Comparison of ENCODE assay signal across 8 cellular contexts in genomic region chr19:18588611-18589379, GRCh38. TPM values are rescaled to one million over a fixed set of nuclear protein-coding genes. Genes with fewer than 3 reads are reported as not detected.
DNase-seq lines count a peak whose midpoint lies in the region; ATAC-seq and TF ChIP-seq lines count a peak whose summit lies in the region.

TSS of gene REX1BD (plus strand) at chr19:18588798. CDS start at chr19:18588802, 4 bp downstream.

- H2AFZ ChIP-seq in KMS-11 (ENCODE audit: low read depth) = peak within 1 kb of the TSS; percentile 79

- TF ChIP-seq CTCF in DOHH2 (IDR thresholded peaks at IDR 0.05; ENCODE audit: low read depth, low read length, poor library complexity, severe bottlenecking) = peak; percentile 89
- peak; percentile 82 for TF ChIP-seq CTCF in KMS-11 (conservative IDR thresholded peaks at IDR 0.05; ENCODE audit: low read depth, low read length)
- TF ChIP-seq CTCF in fibroblast of the aortic adventitia (IDR thresholded peaks at IDR 0.05; ENCODE audit: insufficient read depth, low read length) = peak; percentile 73
- TF ChIP-seq CTCF in nephron progenitor cell (IDR thresholded peaks at IDR 0.05) = peak; percentile 91

- no peaks in the 10 kb centered on the region for H3K9me3 Mint-ChIP-seq in activated T-helper 2 cell treated with anti-CD3 and anti-CD28 coated beads, Interferon-gamma antibody, Interleukin-2, Interleukin-4, amounts not matched to agents 10 μg/mL and 5 μg/mL and 100 μg/mL, durations not matched to agents 14 hours and 24 hours and 36 hours
- peaks cover 9% of the 10 kb centered on the region for H3K9me3 Mint-ChIP-seq in nephron progenitor cell
- no peaks in the 10 kb centered on the region for H3K9me3 Mint-ChIP-seq in stimulated activated naive CD8-positive, alpha-beta T cell treated with anti-CD3 and anti-CD28 coated beads, Interleukin-15, amount 100 ng/mL, for 72 hours

- H4K20me1 ChIP-seq in DOHH2 (ENCODE audit: control insufficient read depth, insufficient read depth, low read depth, low read length) (no peaks in the 10 kb centered on the region), KMS-11 (ENCODE audit: insufficient read depth) (no peaks in the 10 kb centered on the region)

- DNase-seq in activated T-helper 2 cell treated with anti-CD3 and anti-CD28 coated beads, Interferon-gamma antibody, Interleukin-2, Interleukin-4, amounts not matched to agents 10 μg/mL and 5 μg/mL and 100 μg/mL, durations not matched to agents 14 hours and 24 hours and 36 hours (ENCODE audit: low spot score) = peak; percentile 86
- DNase-seq in fibroblast of the aortic adventitia (ENCODE audit: low read depth) (peak; percentile 78), nephron progenitor cell (peak; percentile 90)
- DNase-seq in stimulated activated naive CD8-positive, alpha-beta T cell treated with anti-CD3 and anti-CD28 coated beads, Interleukin-15, amount 100 ng/mL, for 72 hours = peak; percentile 89 to 91

- peaks cover 18% of the 10 kb centered on the region for H3K79me2 ChIP-seq in DOHH2 (ENCODE audit: control insufficient read depth, low read length)
- peaks cover 10% of the 10 kb centered on the region for H3K79me2 ChIP-seq in KMS-11 (ENCODE audit: insufficient read depth, low read depth)

- H3K4me3 ChIP-seq in DOHH2 (ENCODE audit: low read length) (peak within 1 kb of the TSS; percentile 91), KMS-11 (IDR thresholded peaks at IDR 0.05; ENCODE audit: insufficient read depth, low read depth, low read length) (no peak within 1 kb of the TSS), fibroblast of the aortic adventitia (ENCODE audit: low read depth, low read length) (peak within 1 kb of the TSS; percentile 72)

- peak within 1 kb of the TSS; percentile 84 for H3K4me3 Mint-ChIP-seq in activated T-helper 2 cell treated with anti-CD3 and anti-CD28 coated beads, Interferon-gamma antibody, Interleukin-2, Interleukin-4, amounts not matched to agents 10 μg/mL and 5 μg/mL and 100 μg/mL, durations not matched to agents 14 hours and 24 hours and 36 hours (ENCODE audit: low read depth)
- H3K4me3 Mint-ChIP-seq in nephron progenitor cell = peak within 1 kb of the TSS; percentile 85
- peak within 1 kb of the TSS; percentile 91 to 95 for H3K4me3 Mint-ChIP-seq in stimulated activated naive CD8-positive, alpha-beta T cell treated with anti-CD3 and anti-CD28 coated beads, Interleukin-15, amount 100 ng/mL, for 72 hours

- peak; percentile 72 for ATAC-seq in GM21737 (IDR thresholded peaks at IDR 0.05; ENCODE audit: unreplicated experiment)
- ATAC-seq in stimulated activated naive CD8-positive, alpha-beta T cell treated with anti-CD3 and anti-CD28 coated beads, Interleukin-15, amount 100 ng/mL, for 72 hours = peak; percentile 86

- H3K9me3 ChIP-seq in DOHH2 (ENCODE audit: control insufficient read depth, insufficient read depth, low read length) = no peaks in the 10 kb centered on the region

- H3K27ac ChIP-seq in DOHH2 (ENCODE audit: low read depth, low read length) = peak within 1 kb of the TSS; percentile 86
- peak within 1 kb of the TSS; percentile 94 for H3K27ac ChIP-seq in KMS-11

- H3K27me3 ChIP-seq in DOHH2 (ENCODE audit: control insufficient read depth, low read length) (no peaks in the 10 kb centered on the region), KMS-11 (ENCODE audit: insufficient read depth, low read depth) (no peaks in the 10 kb centered on the region)

- peaks cover 61% of the 10 kb centered on the region for H3K4me1 ChIP-seq in DOHH2 (ENCODE audit: control insufficient read depth, low read length)
- peaks cover 14% of the 10 kb centered on the region for H3K4me1 ChIP-seq in KMS-11 (ENCODE audit: low read depth, poor library complexity, severe bottlenecking)

- H3K4me2 ChIP-seq in DOHH2 (ENCODE audit: low read length) (peak within 1 kb of the TSS; percentile 99), KMS-11 (peak within 1 kb of the TSS; percentile 99)

- no peaks in the 10 kb centered on the region for H3K27me3 Mint-ChIP-seq in activated T-helper 2 cell treated with anti-CD3 and anti-CD28 coated beads, Interferon-gamma antibody, Interleukin-2, Interleukin-4, amounts not matched to agents 10 μg/mL and 5 μg/mL and 100 μg/mL, durations not matched to agents 14 hours and 24 hours and 36 hours (ENCODE audit: low read depth)
- H3K27me3 Mint-ChIP-seq in nephron progenitor cell (ENCODE audit: low read depth, poor library complexity) = peaks cover 18% of the 10 kb centered on the region
- no peaks in the 10 kb centered on the region for H3K27me3 Mint-ChIP-seq in stimulated activated naive CD8-positive, alpha-beta T cell treated with anti-CD3 and anti-CD28 coated beads, Interleukin-15, amount 100 ng/mL, for 72 hours

- H3K27ac Mint-ChIP-seq in activated T-helper 2 cell treated with anti-CD3 and anti-CD28 coated beads, Interferon-gamma antibody, Interleukin-2, Interleukin-4, amounts not matched to agents 10 μg/mL and 5 μg/mL and 100 μg/mL, durations not matched to agents 14 hours and 24 hours and 36 hours = peak within 1 kb of the TSS; percentile 93
- peak within 1 kb of the TSS; percentile 96 for H3K27ac Mint-ChIP-seq in nephron progenitor cell
- H3K27ac Mint-ChIP-seq in stimulated activated naive CD8-positive, alpha-beta T cell treated with anti-CD3 and anti-CD28 coated beads, Interleukin-15, amount 100 ng/mL, for 72 hours = peak within 1 kb of the TSS; percentile 90 to 98

- peak; percentile 95 for TF ChIP-seq POLR2A in Raji (IDR thresholded peaks at IDR 0.05; ENCODE audit: insufficient read depth, low read depth, low read length)

- peaks cover 28% of the 10 kb centered on the region for H3K36me3 Mint-ChIP-seq in activated T-helper 2 cell treated with anti-CD3 and anti-CD28 coated beads, Interferon-gamma antibody, Interleukin-2, Interleukin-4, amounts not matched to agents 10 μg/mL and 5 μg/mL and 100 μg/mL, durations not matched to agents 14 hours and 24 hours and 36 hours (ENCODE audit: low read depth)
- no peaks in the 10 kb centered on the region for H3K36me3 Mint-ChIP-seq in nephron progenitor cell (ENCODE audit: low read depth)

- H3K9ac ChIP-seq in KMS-11 = peak within 1 kb of the TSS; percentile 89

- no peaks in the 10 kb centered on the region for H3K9me2 ChIP-seq in DOHH2 (replicated peaks; ENCODE audit: control insufficient read depth, low read length)

- H3K36me3 ChIP-seq in DOHH2 (ENCODE audit: control insufficient read depth, low read length) (peaks cover 22% of the 10 kb centered on the region), KMS-11 (ENCODE audit: insufficient read depth) (no peaks in the 10 kb centered on the region)

- H3F3A ChIP-seq in DOHH2 (ENCODE audit: control insufficient read depth, insufficient read depth) = peaks cover 19% of the 10 kb centered on the region

- intact Hi-C loops in activated T-helper 2 cell treated with anti-CD3 and anti-CD28 coated beads, Interferon-gamma antibody, Interleukin-2, Interleukin-4, amounts not matched to agents 10 μg/mL and 5 μg/mL and 100 μg/mL, durations not matched to agents 14 hours and 24 hours and 36 hours (cut with micrococcal nuclease) = loop anchor here (1.0 to 2.0 kb wide), 3 partner anchors 17 to 66 kb away; partner anchors contain the start of genes ELL and UBA52

- H3K4me1 Mint-ChIP-seq in activated T-helper 2 cell treated with anti-CD3 and anti-CD28 coated beads, Interferon-gamma antibody, Interleukin-2, Interleukin-4, amounts not matched to agents 10 μg/mL and 5 μg/mL and 100 μg/mL, durations not matched to agents 14 hours and 24 hours and 36 hours (ENCODE audit: low read depth) = peaks cover 31% of the 10 kb centered on the region
- H3K4me1 Mint-ChIP-seq in nephron progenitor cell = peaks cover 40% of the 10 kb centered on the region
- peaks cover 61% of the 10 kb centered on the region for H3K4me1 Mint-ChIP-seq in stimulated activated naive CD8-positive, alpha-beta T cell treated with anti-CD3 and anti-CD28 coated beads, Interleukin-15, amount 100 ng/mL, for 72 hours

RNA-seq across cellular contexts. Expression of gene REX1BD, which starts in this region (rescaled TPM):
- total RNA-seq in activated T-helper 2 cell treated with anti-CD3 and anti-CD28 coated beads, Interferon-gamma antibody, Interleukin-2, Interleukin-4, amounts not matched to agents 10 μg/mL and 5 μg/mL and 100 μg/mL, durations not matched to agents 14 hours and 24 hours and 36 hours = 122 and 132 TPM in 2 replicates
- 41.4 and 153 TPM in 2 replicates for total RNA-seq in fibroblast of the aortic adventitia (ENCODE audit: low replicate concordance)
